Comparison of ENCODE assay signal across 9 cellular contexts in genomic region chr9:133781828-133782135, GRCh38.
"Had no signal": no experiment of that assay in that cellular context is flagged by ENCODE, and none has a peak within 500 bp of the region (broad histone marks: within the 10 kb centered on the region; RNA-seq: fewer than 3 reads in every experiment).

No MANE protein-coding gene starts in this region.

- H2AFZ ChIP-seq: hepatocyte had no signal

- H3K79me2 ChIP-seq: hepatocyte had no signal

- H3K4me3 ChIP-seq: colonic mucosa, hepatocyte, left ventricle myocardium inferior, lung, stomach, thoracic aorta, transverse colon had no signal

- H3K4me1 ChIP-seq: colonic mucosa, stomach, transverse colon had no signal

- H3K36me3 ChIP-seq: colonic mucosa, neutrophil, thoracic aorta, transverse colon had no signal

- H3K9me3 ChIP-seq: colonic mucosa, left ventricle myocardium inferior, neutrophil, stomach, thoracic aorta, transverse colon had no signal

- H3K4me2 ChIP-seq: hepatocyte had no signal

- DNase-seq: cerebellar nuclear complex had no signal

- H3K27ac ChIP-seq: colonic mucosa, hepatocyte, left ventricle myocardium inferior, neutrophil, stomach, thoracic aorta, transverse colon had no signal

- H3K27me3 ChIP-seq: colonic mucosa, hepatocyte, neutrophil, stomach, transverse colon had no signal
